In genomic region chr17:44690746-44691306, GRCh38 we compare ENCODE assay signal across 10 cellular contexts. TPM values are rescaled to one million over a fixed set of nuclear protein-coding genes. Genes with fewer than 3 reads are reported as not detected.
DNase-seq lines count a peak whose midpoint lies in the region; ATAC-seq and TF ChIP-seq lines count a peak whose summit lies in the region.
"Not testable (repeated sequence)": the region's sequence is repeated elsewhere in the genome, so short reads cannot be mapped to it uniquely, and the experiment has no call there.
"Had no signal": no experiment of that assay in that cellular context is flagged by ENCODE, and none has a peak within 500 bp of the region (broad histone marks: within the 10 kb centered on the region; RNA-seq: fewer than 3 reads in every experiment).

No MANE protein-coding gene starts in this region.

- intact Hi-C loops in CD8-positive, alpha-beta T cell (cut with DNase I, micrococcal nuclease); activated T-helper 2 cell treated with anti-CD3 and anti-CD28 coated beads, Interferon-gamma antibody, Interleukin-2, Interleukin-4, amounts not matched to agents 10 μg/mL and 5 μg/mL and 100 μg/mL, durations not matched to agents 14 hours and 24 hours and 36 hours (cut with micrococcal nuclease); right lobe of liver (cut with DNase I); stomach (cut with DNase I; ENCODE audit: low total_unique reads): not testable (repeated sequence)

- not testable (repeated sequence) for H3K27ac ChIP-seq in CD8-positive, alpha-beta T cell (ENCODE audit: low read depth, low read length)
- H3K27ac ChIP-seq in epithelial cell of prostate (peak overlapping the region; percentile 80), right lobe of liver (peak overlapping the region in 1 of 3 donors; percentile 77), stomach (peak overlapping the region in 4 of 5 donors; percentile 71 to 87 (median 80))

- H3K36me3 Mint-ChIP-seq in CD8-positive, alpha-beta T cell, result peaks cover 25% of the 10 kb centered on the region
- peaks cover 17% of the 10 kb centered on the region for H3K36me3 Mint-ChIP-seq in activated T-helper 2 cell treated with anti-CD3 and anti-CD28 coated beads, Interferon-gamma antibody, Interleukin-2, Interleukin-4, amounts not matched to agents 10 μg/mL and 5 μg/mL and 100 μg/mL, durations not matched to agents 14 hours and 24 hours and 36 hours (ENCODE audit: low read depth)

- CTCF ChIA-PET in CD8-positive, alpha-beta T cell (lab: Charles Lee), result not testable (repeated sequence)

- not testable (repeated sequence) for H3K9me3 ChIP-seq in CD8-positive, alpha-beta T cell (ENCODE audit: low read length); right lobe of liver; stomach

- TF ChIP-seq CTCF in CD8-positive, alpha-beta T cell (IDR thresholded peaks at IDR 0.05); stomach (IDR thresholded peaks at IDR 0.05): not testable (repeated sequence)
- TF ChIP-seq CTCF in right lobe of liver (IDR thresholded peaks at IDR 0.05), result peak in 3 of 4 donors; percentile 33 to 50 (median 37)

- not testable (repeated sequence) for H3K27me3 ChIP-seq in CD8-positive, alpha-beta T cell (ENCODE audit: insufficient read depth, low read length); right lobe of liver; stomach

- H3K27ac Mint-ChIP-seq in CD8-positive, alpha-beta T cell, result peak overlapping the region; percentile 73
- not testable (repeated sequence) for H3K27ac Mint-ChIP-seq in activated T-helper 2 cell treated with anti-CD3 and anti-CD28 coated beads, Interferon-gamma antibody, Interleukin-2, Interleukin-4, amounts not matched to agents 10 μg/mL and 5 μg/mL and 100 μg/mL, durations not matched to agents 14 hours and 24 hours and 36 hours

- H3K4me1 Mint-ChIP-seq in CD8-positive, alpha-beta T cell (ENCODE audit: low read depth), result peaks cover 30% of the 10 kb centered on the region
- peaks cover 22% of the 10 kb centered on the region for H3K4me1 Mint-ChIP-seq in activated T-helper 2 cell treated with anti-CD3 and anti-CD28 coated beads, Interferon-gamma antibody, Interleukin-2, Interleukin-4, amounts not matched to agents 10 μg/mL and 5 μg/mL and 100 μg/mL, durations not matched to agents 14 hours and 24 hours and 36 hours (ENCODE audit: low read depth)

- not testable (repeated sequence) for ATAC-seq in CD8-positive, alpha-beta T cell
- ATAC-seq in right lobe of liver, result peak; percentile 62 to 83 (median 69)

- H3K4me3 Mint-ChIP-seq in CD8-positive, alpha-beta T cell, result peak overlapping the region; percentile 58
- H3K4me3 Mint-ChIP-seq in activated T-helper 2 cell treated with anti-CD3 and anti-CD28 coated beads, Interferon-gamma antibody, Interleukin-2, Interleukin-4, amounts not matched to agents 10 μg/mL and 5 μg/mL and 100 μg/mL, durations not matched to agents 14 hours and 24 hours and 36 hours (ENCODE audit: low read depth), result peak overlapping the region; percentile 99

- not testable (repeated sequence) for H3K4me3 ChIP-seq in CD8-positive, alpha-beta T cell (ENCODE audit: low read depth, low read length); stomach
- H3K4me3 ChIP-seq in right lobe of liver, result peak overlapping the region in 1 of 3 donors; percentile 95

- H3K36me3 ChIP-seq in CD8-positive, alpha-beta T cell (ENCODE audit: insufficient read depth, low read length); right lobe of liver: not testable (repeated sequence)
- H3K36me3 ChIP-seq in stomach, result peaks cover 0 to 16% (median 15%) of the 10 kb centered on the region in 4 donors

- POLR2A ChIA-PET in CD8-positive, alpha-beta T cell (lab: Charles Lee), result interaction anchor here (0.7 to 3.7 kb wide), 2 partner anchors 10 to 17 kb away, joined by 3 to 25 read pairs; partner anchors contain the start of gene DBF4B

- not testable (repeated sequence) for H3K9me3 Mint-ChIP-seq in CD8-positive, alpha-beta T cell; activated T-helper 2 cell treated with anti-CD3 and anti-CD28 coated beads, Interferon-gamma antibody, Interleukin-2, Interleukin-4, amounts not matched to agents 10 μg/mL and 5 μg/mL and 100 μg/mL, durations not matched to agents 14 hours and 24 hours and 36 hours

- H3K4me1 ChIP-seq in CD8-positive, alpha-beta T cell (ENCODE audit: insufficient read depth, low read length), result peaks cover 16% of the 10 kb centered on the region
- H3K4me1 ChIP-seq in right lobe of liver, result peaks cover 0 to 14% (median 3%) of the 10 kb centered on the region in 4 donors
- H3K4me1 ChIP-seq in stomach, result peaks cover 16 to 30% (median 24%) of the 10 kb centered on the region in 4 donors

- TF ChIP-seq EP300 in stomach (IDR thresholded peaks at IDR 0.05), result not testable (repeated sequence)

- TF ChIP-seq POLR2A in right lobe of liver (IDR thresholded peaks at IDR 0.05); stomach (IDR thresholded peaks at IDR 0.05): not testable (repeated sequence)

- 76% methylated on average over 17 of the region's 21 CpGs for WGBS in right lobe of liver (ENCODE audit: insufficient coverage, low coverage, low lambda C conversion rate, missing lambda C conversion rate)
- 80 to 84% (median 82%) methylated on average over 21 of the region's 21 CpGs for WGBS in stomach, 5 donors

- peak in 1 of 7 experiments; percentile 19 for DNase-seq in CD8-positive, alpha-beta T cell
- DNase-seq in HCEC 1CT (peak; percentile 42), NCI-H2029 treated with DMSO at 0.1 percent for 48 hours (lab: John Stamatoyannopoulos, UW) (peak; percentile 40), SIG-M5 treated with dmso at 0.1 percent for 504 hours (lab: John Stamatoyannopoulos, UW; ENCODE audit: unreplicated experiment) (peak; percentile 80), epithelial cell of prostate (ENCODE audit: low read depth, low spot score) (peak; percentile 18), right lobe of liver (peak in 2 of 3 donors; percentile 19 to 76)
- not testable (repeated sequence) for DNase-seq in activated T-helper 2 cell treated with anti-CD3 and anti-CD28 coated beads, Interferon-gamma antibody, Interleukin-2, Interleukin-4, amounts not matched to agents 10 μg/mL and 5 μg/mL and 100 μg/mL, durations not matched to agents 14 hours and 24 hours and 36 hours (ENCODE audit: low spot score); stomach

- H3K27me3 Mint-ChIP-seq in CD8-positive, alpha-beta T cell (ENCODE audit: low read depth); activated T-helper 2 cell treated with anti-CD3 and anti-CD28 coated beads, Interferon-gamma antibody, Interleukin-2, Interleukin-4, amounts not matched to agents 10 μg/mL and 5 μg/mL and 100 μg/mL, durations not matched to agents 14 hours and 24 hours and 36 hours (ENCODE audit: low read depth): not testable (repeated sequence)

RNA-seq across cellular contexts. Expression of gene CCDC43, which starts 1.2 kb away (rescaled TPM):
- 10 to 100 TPM; 39.1 TPM for total RNA-seq in CD8-positive, alpha-beta T cell
- total RNA-seq in activated T-helper 2 cell treated with anti-CD3 and anti-CD28 coated beads, Interferon-gamma antibody, Interleukin-2, Interleukin-4, amounts not matched to agents 10 μg/mL and 5 μg/mL and 100 μg/mL, durations not matched to agents 14 hours and 24 hours and 36 hours, result 39.7 and 40.9 TPM in 2 replicates
- 1 to 10 TPM; 4.5 to 8.4 (median 5.6) TPM for total RNA-seq in right lobe of liver
- total RNA-seq in stomach, result 10 to 100 TPM in 2 of 5 donors, 1 to 10 TPM in 3; 1.8 to 29.7 (median 7.5) TPM
- 10 to 100 TPM in 2 of 3 donors, 1 to 10 TPM in 1; 9.7 to 19.2 (median 13.3) TPM for polyA plus RNA-seq in stomach

RNA-seq across cellular contexts. Expression of gene DBF4B, which starts 17.6 kb away (rescaled TPM):
- total RNA-seq in CD8-positive, alpha-beta T cell, result 1 to 10 TPM in 1 of 2 experiments, under 1 TPM in 1; 0.71 to 1.3 TPM
- total RNA-seq in activated T-helper 2 cell treated with anti-CD3 and anti-CD28 coated beads, Interferon-gamma antibody, Interleukin-2, Interleukin-4, amounts not matched to agents 10 μg/mL and 5 μg/mL and 100 μg/mL, durations not matched to agents 14 hours and 24 hours and 36 hours, result 22.8 and 24.4 TPM in 2 replicates
- total RNA-seq in right lobe of liver (1 to 10 TPM in 5 of 6 experiments, under 1 TPM in 1; 0.81 to 2.3 (median 1.7) TPM), stomach (1 to 10 TPM in 4 of 5 donors, not detected in 1; 1.7 to 5.0 (median 3.3) TPM)
- 1 to 10 TPM in 2 of 3 donors, under 1 TPM in 1; 0.76 to 2.8 (median 2.2) TPM for polyA plus RNA-seq in stomach

RNA-seq across cellular contexts. Expression of gene MEIOC, which starts 34.6 kb away (rescaled TPM):
- total RNA-seq in CD8-positive, alpha-beta T cell, result not detected
- total RNA-seq in activated T-helper 2 cell treated with anti-CD3 and anti-CD28 coated beads, Interferon-gamma antibody, Interleukin-2, Interleukin-4, amounts not matched to agents 10 μg/mL and 5 μg/mL and 100 μg/mL, durations not matched to agents 14 hours and 24 hours and 36 hours, result 0.37 and 1.3 TPM in 2 replicates
- not detected for total RNA-seq in right lobe of liver
- not detected for total RNA-seq in stomach
- polyA plus RNA-seq in stomach, result under 1 TPM in 1 of 3 donors, not detected in 2; 0.03 TPM
- total RNA-seq: body of pancreas, Peyer's patch had no signal
